Comparison of ENCODE assay signal across 8 cellular contexts in genomic region chr7:20220293-20220755, GRCh38. TPM values are rescaled to one million over a fixed set of nuclear protein-coding genes. Genes with fewer than 3 reads are reported as not detected.
DNase-seq lines count a peak whose midpoint lies in the region; ATAC-seq and TF ChIP-seq lines count a peak whose summit lies in the region.

No MANE protein-coding gene starts in this region.

- no peak for TF ChIP-seq EP300 in tibial nerve (IDR thresholded peaks at IDR 0.05)

- 28 to 56% methylated on average over 3 of the region's 3 CpGs for WGBS in tibial nerve, 2 donors

- peak; percentile 8 for ATAC-seq in HG03439 (IDR thresholded peaks at IDR 0.05; ENCODE audit: unreplicated experiment)

- no peaks in the 10 kb centered on the region for H3K9me3 ChIP-seq in tibial nerve

- no peak overlapping the region for H3K4me3 ChIP-seq in coronary artery
- H3K4me3 ChIP-seq in tibial nerve, result no peak overlapping the region

- TF ChIP-seq POLR2A in tibial nerve (IDR thresholded peaks at IDR 0.05), result no peak

- no peaks in the 10 kb centered on the region for H3K27me3 ChIP-seq in tibial nerve

- DNase-seq in SKM-1 treated with dmso at 0.1 percent for 144 hours (lab: John Stamatoyannopoulos, UW; ENCODE audit: unreplicated experiment) (peak; percentile 63), SKM-1 (lab: John Stamatoyannopoulos, UW; ENCODE audit: unreplicated experiment) (no peak), coronary artery (ENCODE audit: low spot score) (no peak), tibial nerve (ENCODE audit: low spot score in 2 of 2) (no peak), dedifferentiated amniotic fluid mesenchymal stem cell (ENCODE audit: extremely low spot score) (no peak), ureter (ENCODE audit: low spot score) (no peak), T-helper 2 cell (no peak)

- peaks cover 0 to 26% (median 17%) of the 10 kb centered on the region in 4 donors for H3K4me1 ChIP-seq in tibial nerve

- no peaks in the 10 kb centered on the region for H3K36me3 ChIP-seq in tibial nerve

- H3K27ac ChIP-seq in coronary artery (peak overlapping the region; percentile 32 to 84), tibial nerve (peak overlapping the region; percentile 18 to 88 (median 66))

- TF ChIP-seq CTCF in coronary artery (IDR thresholded peaks at IDR 0.05), result no peak
- no peak for TF ChIP-seq CTCF in tibial nerve (IDR thresholded peaks at IDR 0.05)

RNA-seq across cellular contexts. Expression of gene MACC1, which starts 3.1 kb away (rescaled TPM):
- total RNA-seq in tibial nerve (1 to 10 TPM in 3 of 4 donors, under 1 TPM in 1; 0.21 to 2.4 (median 1.2) TPM), ureter (35.2 TPM)

Comparison
In these comparisons a context has a peak if more than half of its experiments do, and no peak if none do; other contexts are left out.
1. RNA of gene MACC1, which starts 3.1 kb away (total RNA-seq): 35.2 TPM in ureter (single experiment); 0.21 to 2.4 TPM in tibial nerve; every median in the first group is over 10 times any median in the second.